Comparison of ENCODE assay signal across 1 cellular context in the genomic region with DNA sequence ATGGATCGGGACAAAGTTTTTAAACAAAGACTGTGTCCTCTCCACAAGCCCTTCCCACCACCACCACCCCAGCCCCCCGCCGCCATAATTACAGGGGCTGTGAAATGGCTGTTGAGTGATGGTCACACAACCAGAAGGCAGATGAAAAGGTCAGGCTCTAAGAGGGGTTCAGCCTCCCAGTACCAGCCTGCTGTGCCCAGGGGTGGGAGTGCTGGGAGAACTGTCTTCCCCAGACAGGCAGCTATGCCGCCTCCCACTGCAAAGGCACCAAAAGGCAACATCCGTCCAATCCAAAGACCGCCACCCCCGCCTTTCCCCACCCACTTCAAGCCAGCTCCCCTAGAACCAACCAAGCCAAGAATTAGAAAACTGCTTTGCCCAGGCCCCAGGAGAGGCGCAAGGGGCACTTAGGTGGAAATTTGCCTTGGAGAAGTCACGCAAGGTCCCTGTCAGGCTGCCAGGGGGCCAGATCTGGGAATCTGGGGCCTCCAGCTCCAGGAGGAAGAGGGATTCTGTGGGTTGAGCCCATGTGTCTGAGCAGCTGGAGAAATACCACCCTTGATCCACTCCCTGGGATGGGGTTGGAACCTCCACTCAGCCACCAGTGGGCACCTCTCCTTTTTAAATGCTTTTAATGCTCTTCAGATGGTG.
TF ChIP-seq lines count a peak whose summit lies in the region.

No MANE protein-coding gene starts in this region.

TF ChIP-seq in GM12891, 5 proteins besides CTCF, POLR2A, EP300 and RAD21:
- TF ChIP-seq PAX5 (IDR thresholded peaks at IDR 0.05; ENCODE audit: insufficient read depth, low read length, severe bottlenecking): no peak
- TF ChIP-seq TAF1 (IDR thresholded peaks at IDR 0.05; ENCODE audit: low read depth, low read length): no peak
- no peak for TF ChIP-seq SPI1 (IDR thresholded peaks at IDR 0.05; ENCODE audit: low read depth, low read length)
- TF ChIP-seq POLR2AphosphoS5 (IDR thresholded peaks at IDR 0.05; ENCODE audit: low read depth, low read length): no peak; the same call in 1 of the 2 replicates
TF ChIP-seq in GM12891: peak in this region for 0.
